In the genomic region with DNA sequence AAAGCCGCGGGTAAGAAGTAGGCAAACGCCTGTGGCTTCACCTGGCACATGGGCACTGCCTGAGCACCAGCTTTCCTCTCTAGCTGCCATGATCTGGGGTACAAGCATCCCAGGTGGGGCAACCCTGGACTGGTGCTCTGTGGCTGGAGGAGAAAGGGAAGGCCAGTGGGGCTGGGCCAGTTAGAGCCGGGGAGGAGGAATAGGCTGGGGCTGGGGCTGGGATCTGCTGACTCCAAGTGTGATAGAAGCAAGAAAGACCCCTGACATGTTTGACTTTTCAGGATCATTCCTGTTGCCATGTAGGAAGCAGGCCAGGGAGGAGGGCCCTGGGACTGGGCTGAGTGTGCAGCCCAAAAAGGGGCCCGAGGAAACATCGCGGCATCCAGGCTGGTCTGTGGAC, we compare ENCODE assay signal across 2 cellular contexts. TPM values are rescaled to one million over a fixed set of nuclear protein-coding genes. Genes with fewer than 3 reads are reported as not detected.
"Had no signal": no experiment of that assay in that cellular context is flagged by ENCODE, and none has a peak within 500 bp of the region (broad histone marks: within the 10 kb centered on the region; RNA-seq: fewer than 3 reads in every experiment).

No MANE protein-coding gene starts in this region.

RNA-seq across cellular contexts. Expression of a gene that starts 48.5 kb away (rescaled TPM):
- total RNA-seq: lung microvascular endothelial cell had no signal
- polyA plus RNA-seq: immature natural killer cell had no signal
